Comparison of ENCODE assay signal across 24 cellular contexts in the genomic region with DNA sequence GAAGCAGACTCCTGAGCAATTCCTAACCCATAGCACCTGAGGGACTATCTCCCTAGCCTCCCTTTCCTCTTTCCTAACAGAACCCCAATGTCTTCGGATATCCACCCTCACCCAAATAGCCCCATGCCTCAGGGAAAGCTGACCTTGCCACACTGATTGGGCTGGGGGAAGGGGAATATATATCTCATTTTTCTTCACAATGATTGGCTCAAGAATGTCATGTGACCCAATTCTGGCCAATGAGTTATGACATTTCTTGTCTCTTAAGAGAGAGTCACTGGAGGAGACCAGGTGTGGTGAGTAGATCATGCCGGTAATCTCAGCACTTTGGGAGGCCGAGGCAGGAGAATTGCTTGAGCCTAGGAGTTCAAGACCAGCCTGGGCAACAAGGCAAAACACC.
DNase-seq lines count a peak whose midpoint lies in the region; ATAC-seq and TF ChIP-seq lines count a peak whose summit lies in the region.
"Had no signal": no experiment of that assay in that cellular context is flagged by ENCODE, and none has a peak within 500 bp of the region (broad histone marks: within the 10 kb centered on the region; RNA-seq: fewer than 3 reads in every experiment).

No MANE protein-coding gene starts in this region.

- no peaks in the 10 kb centered on the region for H3K4me1 ChIP-seq in colonic mucosa
- H3K4me1 ChIP-seq: BE2C, BLaER1 had no signal

- no peak overlapping the region for H3K9ac ChIP-seq in colonic mucosa (ENCODE audit: low read depth in 2 of 2, low read length in 2 of 2)
- H3K9ac ChIP-seq: BLaER1 had no signal

- H3K9me3 Mint-ChIP-seq in stimulated activated naive CD8-positive, alpha-beta T cell treated with anti-CD3 and anti-CD28 coated beads, Interleukin-15, Interleukin-2, amounts not matched to agents 100 ng/mL and 50 ng/mL, for 24 hours, result no peaks in the 10 kb centered on the region
- H3K9me3 Mint-ChIP-seq: CD4-positive, alpha-beta memory T cell had no signal

- H3K4me3 ChIP-seq in colonic mucosa, result no peak overlapping the region
- H3K4me3 ChIP-seq: BLaER1, GM12878 had no signal

- DNase-seq in DMS 273 (lab: John Stamatoyannopoulos, UW; ENCODE audit: unreplicated experiment) (peak; percentile 20), DMS 273 treated with DMSO at 0.1 percent for 48 hours (lab: John Stamatoyannopoulos, UW) (no peak), NAMALWA (ENCODE audit: low spot score) (peak; percentile 33), colonic mucosa (no peak), OCI-M1 (lab: John Stamatoyannopoulos, UW) (no peak)
- DNase-seq in stimulated activated naive CD8-positive, alpha-beta T cell treated with anti-CD3 and anti-CD28 coated beads, Interleukin-15, Interleukin-2, amounts not matched to agents 100 U/mL and 50 U/mL, for 24 hours, result no peak
- DNase-seq: ACHN; BE2C; C1 segment of cervical spinal cord; CD4-positive, alpha-beta memory T cell; CD4-positive, CD25-positive, alpha-beta regulatory T cell; CD8-positive, alpha-beta memory T cell; COR-L47; DMS153; DMS53; DMS79; DND-41; EL; GDM1 had no signal

- H3K4me3 Mint-ChIP-seq in stimulated activated naive CD8-positive, alpha-beta T cell treated with anti-CD3 and anti-CD28 coated beads, Interleukin-15, Interleukin-2, amounts not matched to agents 100 ng/mL and 50 ng/mL, for 24 hours, result no peak overlapping the region
- H3K4me3 Mint-ChIP-seq: CD14-positive monocyte; CD4-positive, alpha-beta memory T cell; CD4-positive, CD25-positive, alpha-beta regulatory T cell; CD8-positive, alpha-beta memory T cell had no signal

- intact Hi-C loops in colonic mucosa (cut with DNase I), result no loop called here

- TF ChIP-seq CTCF in colonic mucosa (IDR thresholded peaks at IDR 0.05), result no peak

- H3K27me3 ChIP-seq in colonic mucosa, result no peaks in the 10 kb centered on the region
- H3K27me3 ChIP-seq: BE2C, BLaER1 had no signal

- no peaks in the 10 kb centered on the region for H3K36me3 ChIP-seq in colonic mucosa
- H3K36me3 ChIP-seq: BE2C, BLaER1 had no signal

- H3K9me3 ChIP-seq in colonic mucosa, result no peaks in the 10 kb centered on the region
- H3K9me3 ChIP-seq: BE2C, BLaER1 had no signal

- peaks cover 12% of the 10 kb centered on the region for H3K27me3 Mint-ChIP-seq in stimulated activated naive CD8-positive, alpha-beta T cell treated with anti-CD3 and anti-CD28 coated beads, Interleukin-15, Interleukin-2, amounts not matched to agents 100 ng/mL and 50 ng/mL, for 24 hours

- no peak overlapping the region for H3K27ac ChIP-seq in colonic mucosa
- H3K27ac ChIP-seq: 22Rv1, BLaER1 had no signal

- H3K4me1 Mint-ChIP-seq in stimulated activated naive CD8-positive, alpha-beta T cell treated with anti-CD3 and anti-CD28 coated beads, Interleukin-15, Interleukin-2, amounts not matched to agents 100 ng/mL and 50 ng/mL, for 24 hours (ENCODE audit: low read depth), result no peaks in the 10 kb centered on the region
- H3K4me1 Mint-ChIP-seq: CD14-positive monocyte; CD4-positive, alpha-beta memory T cell; CD4-positive, CD25-positive, alpha-beta regulatory T cell; CD8-positive, alpha-beta memory T cell had no signal

- H3K36me3 Mint-ChIP-seq in stimulated activated naive CD8-positive, alpha-beta T cell treated with anti-CD3 and anti-CD28 coated beads, Interleukin-15, Interleukin-2, amounts not matched to agents 100 ng/mL and 50 ng/mL, for 24 hours (ENCODE audit: low read depth), result no peaks in the 10 kb centered on the region
- H3K36me3 Mint-ChIP-seq: CD14-positive monocyte; CD4-positive, alpha-beta memory T cell; CD4-positive, CD25-positive, alpha-beta regulatory T cell; CD8-positive, alpha-beta memory T cell had no signal

- H3K27ac Mint-ChIP-seq in stimulated activated naive CD8-positive, alpha-beta T cell treated with anti-CD3 and anti-CD28 coated beads, Interleukin-15, Interleukin-2, amounts not matched to agents 100 ng/mL and 50 ng/mL, for 24 hours, result peak overlapping the region; percentile 0
- H3K27ac Mint-ChIP-seq: CD14-positive monocyte; CD4-positive, alpha-beta memory T cell; CD4-positive, CD25-positive, alpha-beta regulatory T cell; CD8-positive, alpha-beta memory T cell had no signal

- ATAC-seq in stimulated activated naive CD8-positive, alpha-beta T cell treated with anti-CD3 and anti-CD28 coated beads, Interleukin-15, Interleukin-2, amounts not matched to agents 100 U/mL and 50 U/mL, for 24 hours, result no peak
- ATAC-seq: GM12878 had no signal

Comparison
In these comparisons a context has a peak if more than half of its experiments do, and no peak if none do; other contexts are left out.
1. DNase-seq: peak in DMS 273 (single experiment) and NAMALWA (single experiment); none in DMS 273 treated with DMSO at 0.1 percent for 48 hours (single experiment), stimulated activated naive CD8-positive, alpha-beta T cell treated with anti-CD3 and anti-CD28 coated beads, Interleukin-15, Interleukin-2, amounts not matched to agents 100 U/mL and 50 U/mL, for 24 hours (single experiment), colonic mucosa (single experiment) and OCI-M1 (single experiment).